Comparison of ENCODE assay signal across 22 cellular contexts in the genomic region with DNA sequence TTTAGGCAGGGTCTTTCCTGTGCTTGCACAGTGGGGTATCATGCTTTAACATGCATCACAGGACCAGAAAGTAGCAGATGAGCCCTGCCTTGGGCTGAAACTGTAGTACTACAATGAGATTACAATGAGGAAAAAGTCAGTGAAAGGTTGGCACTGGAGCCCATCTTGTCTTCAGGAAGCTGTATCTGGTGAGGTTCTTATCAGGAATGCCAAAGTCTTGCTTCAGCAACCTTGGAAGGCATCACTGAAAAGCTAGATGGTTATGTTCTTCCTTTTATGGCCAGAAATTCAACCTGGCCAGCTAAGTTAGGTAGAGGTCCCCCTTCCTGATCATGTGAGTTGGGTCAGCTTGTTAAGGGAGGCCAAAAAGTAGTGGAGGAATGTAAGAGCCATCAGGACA.
A peak's percentile ranks its signal among the peaks of the same experiment; 100 is the strongest.
DNase-seq lines count a peak whose midpoint lies in the region; TF ChIP-seq lines count a peak whose summit lies in the region.
"Had no signal": no experiment of that assay in that cellular context is flagged by ENCODE, and none has a peak within 500 bp of the region (broad histone marks: within the 10 kb centered on the region; RNA-seq: fewer than 3 reads in every experiment).

No MANE protein-coding gene starts in this region.

- no peaks in the 10 kb centered on the region for H3K36me3 ChIP-seq in Loucy (ENCODE audit: insufficient read depth, low read length)
- H3K36me3 ChIP-seq: BE2C, BLaER1 had no signal

- no peak for TF ChIP-seq CTCF in Loucy (conservative IDR thresholded peaks at IDR 0.05; ENCODE audit: low read length)

- no peaks in the 10 kb centered on the region for H3K79me2 ChIP-seq in Loucy (ENCODE audit: insufficient read depth, low read length)

- H2AFZ ChIP-seq in Loucy (ENCODE audit: low read length) = peak overlapping the region; percentile 39; the same call in 1 of the 2 replicates

- peaks cover 3% of the 10 kb centered on the region for H3K4me1 ChIP-seq in Loucy (ENCODE audit: insufficient read depth, low read length, poor library complexity, severe bottlenecking)
- H3K4me1 ChIP-seq: BE2C had no signal

- H3F3A ChIP-seq in Loucy (ENCODE audit: low read depth) = no peaks in the 10 kb centered on the region

- no peak overlapping the region for H3K4me2 ChIP-seq in Loucy (ENCODE audit: low read depth, low read length, poor library complexity, severe bottlenecking)
- H3K4me2 ChIP-seq: BLaER1 had no signal

- H3K9me3 ChIP-seq in Loucy (ENCODE audit: insufficient read depth, low read depth, low read length) = no peaks in the 10 kb centered on the region
- H3K9me3 ChIP-seq: BE2C, BLaER1 had no signal

- no peaks in the 10 kb centered on the region for H3K9me2 ChIP-seq in Loucy (replicated peaks; ENCODE audit: low read depth, low read length)

- H3K9ac ChIP-seq in Loucy (ENCODE audit: low read depth, low read length, poor library complexity, severe bottlenecking) = no peak overlapping the region
- H3K9ac ChIP-seq: BLaER1 had no signal

- no peak overlapping the region for H3K4me3 ChIP-seq in Loucy (ENCODE audit: low read length, poor library complexity, severe bottlenecking)
- H3K4me3 ChIP-seq: BLaER1, GM12878 had no signal

- H4K20me1 ChIP-seq in Loucy (ENCODE audit: insufficient read depth, low read length, poor library complexity, severe bottlenecking) = no peaks in the 10 kb centered on the region
- H4K20me1 ChIP-seq: BLaER1 had no signal

- DNase-seq in NCI-H226 (peak; percentile 73), kidney tubule cell (ENCODE audit: low spot score) (peak; percentile 29), kidney glomerular epithelial cell (lab: John Stamatoyannopoulos, UW) (no peak)
- no peak for DNase-seq in effector CD4-positive, alpha-beta T cell
- DNase-seq: 8988T; ACHN; BE2C; C1 segment of cervical spinal cord; CD4-positive, alpha-beta memory T cell; CD4-positive, CD25-positive, alpha-beta regulatory T cell; CD8-positive, alpha-beta memory T cell; COR-L47; DMS 273 treated with DMSO at 0.1 percent for 48 hours; DMS153; DMS53; DMS79; DND-41; EL; GDM1 had no signal

- no peaks in the 10 kb centered on the region for H3K27me3 ChIP-seq in Loucy (ENCODE audit: insufficient read depth, low read length, poor library complexity, severe bottlenecking)
- H3K27me3 ChIP-seq: BE2C, BLaER1 had no signal

Comparison
In these comparisons a context has a peak if more than half of its experiments do, and no peak if none do; other contexts are left out.
1. DNase-seq: peak in NCI-H226 (single experiment) and kidney tubule cell (single experiment); none in kidney glomerular epithelial cell (single experiment) and effector CD4-positive, alpha-beta T cell (single experiment).